In the genomic region with DNA sequence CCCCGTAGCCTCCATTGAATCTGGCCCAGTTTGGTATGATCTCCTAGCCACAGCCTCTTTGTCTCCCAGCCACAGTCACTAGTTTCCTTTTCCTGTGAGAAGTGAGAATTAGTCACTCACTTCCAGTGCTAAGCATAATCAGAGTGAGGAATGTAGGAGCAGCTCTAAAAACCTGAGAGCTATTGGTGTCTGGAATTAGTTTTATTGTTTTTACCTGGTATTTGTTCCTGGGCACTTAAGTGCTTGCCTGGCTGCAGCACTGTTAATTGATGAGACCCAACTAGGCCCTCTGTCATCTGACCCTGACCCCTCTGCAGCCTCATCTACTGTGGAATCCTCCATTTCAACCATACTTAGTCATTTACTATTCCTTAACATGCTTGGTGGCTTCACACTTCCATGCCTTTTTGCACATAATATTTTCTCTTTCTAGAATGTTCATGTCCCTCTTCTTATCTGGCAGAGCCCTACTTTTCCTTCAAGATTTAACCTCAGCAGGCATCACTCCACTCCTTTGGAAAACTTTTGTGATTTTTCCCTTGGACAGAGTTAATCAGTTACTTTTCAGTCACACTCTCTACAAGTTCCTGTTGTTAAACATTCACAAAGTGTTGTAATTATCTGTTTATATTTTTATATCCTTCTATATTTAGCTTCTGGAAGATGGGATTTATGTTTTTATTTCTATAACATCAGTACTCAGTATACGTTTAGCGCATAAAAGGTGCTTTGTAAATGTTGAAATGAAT, we compare ENCODE assay signal across 1 cellular context.
TF ChIP-seq lines count a peak whose summit lies in the region.

No MANE protein-coding gene starts in this region.

TF ChIP-seq in GM12878, 131 proteins besides CTCF, POLR2A, EP300 and RAD21 (continues in another document):
- TF ChIP-seq E2F4 (IDR thresholded peaks at IDR 0.05; ENCODE audit: low read depth, low read length), result no peak
- TF ChIP-seq PRDM15 (CRISPR knock-in tag; IDR thresholded peaks at IDR 0.05), result no peak
- no peak for TF ChIP-seq SMC3 (IDR thresholded peaks at IDR 0.05; ENCODE audit: borderline replicate concordance, low read length)
- no peak for TF ChIP-seq POLR2AphosphoS5 (IDR thresholded peaks at IDR 0.05; ENCODE audit: low read length)
- no peak for TF ChIP-seq PBX3 (IDR thresholded peaks at IDR 0.05; ENCODE audit: insufficient replicate concordance, low read depth, low read length)
- TF ChIP-seq, protein P1, sequence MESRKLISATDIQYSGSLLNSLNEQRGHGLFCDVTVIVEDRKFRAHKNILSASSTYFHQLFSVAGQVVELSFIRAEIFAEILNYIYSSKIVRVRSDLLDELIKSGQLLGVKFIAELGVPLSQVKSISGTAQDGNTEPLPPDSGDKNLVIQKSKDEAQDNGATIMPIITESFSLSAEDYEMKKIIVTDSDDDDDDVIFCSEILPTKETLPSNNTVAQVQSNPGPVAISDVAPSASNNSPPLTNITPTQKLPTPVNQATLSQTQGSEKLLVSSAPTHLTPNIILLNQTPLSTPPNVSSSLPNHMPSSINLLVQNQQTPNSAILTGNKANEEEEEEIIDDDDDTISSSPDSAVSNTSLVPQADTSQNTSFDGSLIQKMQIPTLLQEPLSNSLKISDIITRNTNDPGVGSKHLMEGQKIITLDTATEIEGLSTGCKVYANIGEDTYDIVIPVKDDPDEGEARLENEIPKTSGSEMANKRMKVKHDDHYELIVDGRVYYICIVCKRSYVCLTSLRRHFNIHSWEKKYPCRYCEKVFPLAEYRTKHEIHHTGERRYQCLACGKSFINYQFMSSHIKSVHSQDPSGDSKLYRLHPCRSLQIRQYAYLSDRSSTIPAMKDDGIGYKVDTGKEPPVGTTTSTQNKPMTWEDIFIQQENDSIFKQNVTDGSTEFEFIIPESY (IDR thresholded peaks at IDR 0.05), result no peak
- TF ChIP-seq MXI1 (IDR thresholded peaks at IDR 0.05; ENCODE audit: low read depth, low read length), result no peak
- TF ChIP-seq TCF3 (IDR thresholded peaks at IDR 0.05; ENCODE audit: borderline replicate concordance, insufficient read depth, low read depth, low read length), result no peak
- no peak for TF ChIP-seq IRF4 (IDR thresholded peaks at IDR 0.05; ENCODE audit: low read depth, low read length)
- TF ChIP-seq NR2F1 (conservative IDR thresholded peaks at IDR 0.05), result peak; percentile 37; the same call in 1 of the 2 replicates
- no peak for TF ChIP-seq HDAC6 (IDR thresholded peaks at IDR 0.05; ENCODE audit: unreplicated experiment)
- TF ChIP-seq, protein P2, sequence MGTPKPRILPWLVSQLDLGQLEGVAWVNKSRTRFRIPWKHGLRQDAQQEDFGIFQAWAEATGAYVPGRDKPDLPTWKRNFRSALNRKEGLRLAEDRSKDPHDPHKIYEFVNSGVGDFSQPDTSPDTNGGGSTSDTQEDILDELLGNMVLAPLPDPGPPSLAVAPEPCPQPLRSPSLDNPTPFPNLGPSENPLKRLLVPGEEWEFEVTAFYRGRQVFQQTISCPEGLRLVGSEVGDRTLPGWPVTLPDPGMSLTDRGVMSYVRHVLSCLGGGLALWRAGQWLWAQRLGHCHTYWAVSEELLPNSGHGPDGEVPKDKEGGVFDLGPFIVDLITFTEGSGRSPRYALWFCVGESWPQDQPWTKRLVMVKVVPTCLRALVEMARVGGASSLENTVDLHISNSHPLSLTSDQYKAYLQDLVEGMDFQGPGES (IDR thresholded peaks at IDR 0.05), result no peak
- TF ChIP-seq REST (IDR thresholded peaks at IDR 0.05; ENCODE audit: low read depth, low read length), result no peak
- no peak for TF ChIP-seq HCFC1 (IDR thresholded peaks at IDR 0.05; ENCODE audit: low read length)
- no peak for TF ChIP-seq ELK1 (IDR thresholded peaks at IDR 0.05; ENCODE audit: low read depth, low read length)
- TF ChIP-seq, protein P3, sequence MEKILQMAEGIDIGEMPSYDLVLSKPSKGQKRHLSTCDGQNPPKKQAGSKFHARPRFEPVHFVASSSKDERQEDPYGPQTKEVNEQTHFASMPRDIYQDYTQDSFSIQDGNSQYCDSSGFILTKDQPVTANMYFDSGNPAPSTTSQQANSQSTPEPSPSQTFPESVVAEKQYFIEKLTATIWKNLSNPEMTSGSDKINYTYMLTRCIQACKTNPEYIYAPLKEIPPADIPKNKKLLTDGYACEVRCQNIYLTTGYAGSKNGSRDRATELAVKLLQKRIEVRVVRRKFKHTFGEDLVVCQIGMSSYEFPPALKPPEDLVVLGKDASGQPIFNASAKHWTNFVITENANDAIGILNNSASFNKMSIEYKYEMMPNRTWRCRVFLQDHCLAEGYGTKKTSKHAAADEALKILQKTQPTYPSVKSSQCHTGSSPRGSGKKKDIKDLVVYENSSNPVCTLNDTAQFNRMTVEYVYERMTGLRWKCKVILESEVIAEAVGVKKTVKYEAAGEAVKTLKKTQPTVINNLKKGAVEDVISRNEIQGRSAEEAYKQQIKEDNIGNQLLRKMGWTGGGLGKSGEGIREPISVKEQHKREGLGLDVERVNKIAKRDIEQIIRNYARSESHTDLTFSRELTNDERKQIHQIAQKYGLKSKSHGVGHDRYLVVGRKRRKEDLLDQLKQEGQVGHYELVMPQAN (conservative IDR thresholded peaks at IDR 0.05), result no peak
- TF ChIP-seq SP1 (IDR thresholded peaks at IDR 0.05; ENCODE audit: low read depth, low read length), result no peak
- no peak for TF ChIP-seq SMAD1 (IDR thresholded peaks at IDR 0.05; ENCODE audit: low read depth, partially characterized antibody)
- no peak for TF ChIP-seq TCF12 (IDR thresholded peaks at IDR 0.05; ENCODE audit: low read depth, low read length)
- no peak for TF ChIP-seq USF2 (IDR thresholded peaks at IDR 0.05; ENCODE audit: borderline replicate concordance, low read depth, low read length)
- TF ChIP-seq KLF5 (IDR thresholded peaks at IDR 0.05; ENCODE audit: partially characterized antibody), result no peak
- TF ChIP-seq DPF2 (IDR thresholded peaks at IDR 0.05), result 0 out of 2 replicates have a peak, but pooled peaks have one; percentile 21
- TF ChIP-seq EED (IDR thresholded peaks at IDR 0.05; ENCODE audit: low read depth), result no peak; the same call in 1 of the 2 replicates
- TF ChIP-seq SIX5 (IDR thresholded peaks at IDR 0.05; ENCODE audit: low read depth, low read length, severe bottlenecking), result no peak
- TF ChIP-seq TCF7 (IDR thresholded peaks at IDR 0.05; ENCODE audit: borderline replicate concordance), result no peak
- TF ChIP-seq MTA2 (IDR thresholded peaks at IDR 0.05; ENCODE audit: low read depth), result no peak
- no peak for TF ChIP-seq JUNB (IDR thresholded peaks at IDR 0.05)
- TF ChIP-seq, protein P4, sequence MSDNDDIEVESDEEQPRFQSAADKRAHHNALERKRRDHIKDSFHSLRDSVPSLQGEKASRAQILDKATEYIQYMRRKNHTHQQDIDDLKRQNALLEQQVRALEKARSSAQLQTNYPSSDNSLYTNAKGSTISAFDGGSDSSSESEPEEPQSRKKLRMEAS (IDR thresholded peaks at IDR 0.05; ENCODE audit: low read depth, low read length), result no peak
- TF ChIP-seq BCL11A (IDR thresholded peaks at IDR 0.05; ENCODE audit: low read depth, low read length), result no peak
- no peak for TF ChIP-seq NFXL1 (IDR thresholded peaks at IDR 0.05; ENCODE audit: borderline replicate concordance)
- peak; percentile 62 for TF ChIP-seq RUNX3 (IDR thresholded peaks at IDR 0.05; ENCODE audit: low read length)
- no peak for TF ChIP-seq JUND (IDR thresholded peaks at IDR 0.05; ENCODE audit: low read depth, low read length)
- no peak for TF ChIP-seq FOS (IDR thresholded peaks at IDR 0.05; ENCODE audit: borderline replicate concordance, extremely low read depth, insufficient read length)
- no peak for TF ChIP-seq CEBPB (IDR thresholded peaks at IDR 0.05; ENCODE audit: borderline replicate concordance in 1 of 2, low read depth in 2 of 2, low read length in 2 of 2)
- TF ChIP-seq ETV6 (conservative IDR thresholded peaks at IDR 0.05 in 1 of 2, IDR thresholded peaks at IDR 0.05 in 1 of 2; ENCODE audit: borderline replicate concordance in 1 of 2, low read depth in 1 of 2), result peak in 1 of 2 experiments; percentile 79; a peak in 2 of 4 replicates
